Comparison of ENCODE assay signal across 1 cellular context in the genomic region with DNA sequence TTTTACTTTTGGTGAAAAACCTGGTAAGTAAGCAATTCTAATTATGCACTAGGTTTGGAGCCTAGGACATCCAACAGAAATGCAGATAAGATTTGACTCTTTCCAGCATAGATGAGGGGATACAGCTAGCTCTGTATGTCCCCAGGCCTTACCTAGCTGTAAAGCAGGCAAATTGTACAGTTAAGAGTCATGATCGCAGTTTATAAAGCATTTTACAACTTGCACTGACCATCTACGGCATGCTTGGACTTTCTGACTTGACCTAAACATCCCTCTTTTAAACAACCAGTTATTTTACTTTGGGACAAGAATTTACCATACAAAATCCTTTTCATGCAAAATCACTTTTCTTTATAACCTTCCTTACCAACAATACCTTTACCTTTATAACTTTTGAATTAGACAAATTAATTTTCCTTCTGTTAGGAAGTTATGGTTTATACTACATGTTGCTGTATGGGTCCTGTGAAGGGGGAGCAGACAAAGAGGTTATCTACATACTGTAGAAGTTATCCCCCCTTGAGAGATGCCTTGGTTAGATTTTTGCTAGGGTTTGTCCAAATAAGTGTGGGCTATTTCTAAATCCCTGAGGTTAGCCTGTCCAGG.
TF ChIP-seq lines count a peak whose summit lies in the region.

No MANE protein-coding gene starts in this region.

TF ChIP-seq in HCT116, 20 proteins besides CTCF, POLR2A, EP300 and RAD21 (continued from another document):
- TF ChIP-seq, protein P1, sequence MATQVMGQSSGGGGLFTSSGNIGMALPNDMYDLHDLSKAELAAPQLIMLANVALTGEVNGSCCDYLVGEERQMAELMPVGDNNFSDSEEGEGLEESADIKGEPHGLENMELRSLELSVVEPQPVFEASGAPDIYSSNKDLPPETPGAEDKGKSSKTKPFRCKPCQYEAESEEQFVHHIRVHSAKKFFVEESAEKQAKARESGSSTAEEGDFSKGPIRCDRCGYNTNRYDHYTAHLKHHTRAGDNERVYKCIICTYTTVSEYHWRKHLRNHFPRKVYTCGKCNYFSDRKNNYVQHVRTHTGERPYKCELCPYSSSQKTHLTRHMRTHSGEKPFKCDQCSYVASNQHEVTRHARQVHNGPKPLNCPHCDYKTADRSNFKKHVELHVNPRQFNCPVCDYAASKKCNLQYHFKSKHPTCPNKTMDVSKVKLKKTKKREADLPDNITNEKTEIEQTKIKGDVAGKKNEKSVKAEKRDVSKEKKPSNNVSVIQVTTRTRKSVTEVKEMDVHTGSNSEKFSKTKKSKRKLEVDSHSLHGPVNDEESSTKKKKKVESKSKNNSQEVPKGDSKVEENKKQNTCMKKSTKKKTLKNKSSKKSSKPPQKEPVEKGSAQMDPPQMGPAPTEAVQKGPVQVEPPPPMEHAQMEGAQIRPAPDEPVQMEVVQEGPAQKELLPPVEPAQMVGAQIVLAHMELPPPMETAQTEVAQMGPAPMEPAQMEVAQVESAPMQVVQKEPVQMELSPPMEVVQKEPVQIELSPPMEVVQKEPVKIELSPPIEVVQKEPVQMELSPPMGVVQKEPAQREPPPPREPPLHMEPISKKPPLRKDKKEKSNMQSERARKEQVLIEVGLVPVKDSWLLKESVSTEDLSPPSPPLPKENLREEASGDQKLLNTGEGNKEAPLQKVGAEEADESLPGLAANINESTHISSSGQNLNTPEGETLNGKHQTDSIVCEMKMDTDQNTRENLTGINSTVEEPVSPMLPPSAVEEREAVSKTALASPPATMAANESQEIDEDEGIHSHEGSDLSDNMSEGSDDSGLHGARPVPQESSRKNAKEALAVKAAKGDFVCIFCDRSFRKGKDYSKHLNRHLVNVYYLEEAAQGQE (IDR thresholded peaks at IDR 0.05; ENCODE audit: low read depth) = no peak
- TF ChIP-seq FOSL1 (IDR thresholded peaks at IDR 0.05; ENCODE audit: low read depth) (no peak), ELF1 (IDR thresholded peaks at IDR 0.05; ENCODE audit: borderline replicate concordance, low read depth) (no peak)
